In the genomic region with DNA sequence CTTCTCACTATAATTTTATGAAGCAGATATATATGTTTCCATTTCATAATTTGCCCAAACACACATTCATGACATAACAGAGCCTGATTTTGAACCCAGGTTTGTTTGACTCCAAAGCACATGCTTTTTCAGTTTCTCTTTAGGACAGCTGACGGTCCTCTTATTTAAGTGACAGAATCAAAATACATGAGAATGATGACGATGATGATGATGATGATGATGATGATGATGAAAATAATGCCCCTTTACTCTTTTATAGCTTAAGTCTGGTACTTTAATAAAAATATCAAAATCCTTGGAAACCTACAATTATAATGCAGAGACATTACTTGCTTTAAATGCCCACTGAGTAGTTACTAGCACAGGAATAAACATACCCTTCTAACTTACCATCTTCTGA, we compare ENCODE assay signal across 39 cellular contexts.
"Had no signal": no experiment of that assay in that cellular context is flagged by ENCODE, and none has a peak within 500 bp of the region (broad histone marks: within the 10 kb centered on the region; RNA-seq: fewer than 3 reads in every experiment).

No MANE protein-coding gene starts in this region.

- H3K4me1 ChIP-seq: ascending aorta had no signal

- H3K27me3 Mint-ChIP-seq: activated naive CD4-positive, alpha-beta T cell treated with anti-CD3 and anti-CD28 coated beads, Interleukin-2, amount 10 ng/mL, durations not matched to agents 7 days and 5 days; activated naive CD4-positive, alpha-beta T cell treated with anti-CD3 and anti-CD28 coated beads, Interleukin-2, amount 50 U/mL, for 24 hours; activated naive CD8-positive, alpha-beta T cell; activated naive CD8-positive, alpha-beta T cell treated with anti-CD3 and anti-CD28 coated beads for 36 hours; activated naive CD8-positive, alpha-beta T cell treated with anti-CD3 and anti-CD28 coated beads, Interleukin-2, amount 10 ng/mL, durations not matched to agents 7 days and 5 days; activated naive CD8-positive, alpha-beta T cell treated with anti-CD3 and anti-CD28 coated beads, Interleukin-2, amount 50 U/mL, for 24 hours; activated T-cell treated with anti-CD3 and anti-CD28 coated beads, Interleukin-2, amount 50 U/mL, for 24 hours; activated T-helper 17 cell treated with anti-CD3 and anti-CD28 coated beads, Interleukin-2, amount 50 U/mL, for 72 hours; brain; central memory CD8-positive, alpha-beta T cell had no signal

- DNase-seq: activated effector memory CD4-positive, alpha-beta T cell treated with anti-CD3 and anti-CD28 coated beads, Interleukin-2, amount 50 U/mL, for 16 hours; activated effector memory CD4-positive, alpha-beta T cell treated with Interleukin-2 at 50 U/mL for 16 hours; activated gamma-delta T cell; activated gamma-delta T cell treated with Interleukin-2 at 50 U/mL for 16 hours; activated naive CD4-positive, alpha-beta T cell; activated naive CD4-positive, alpha-beta T cell treated with anti-CD3 and anti-CD28 coated beads for 36 hours; activated naive CD4-positive, alpha-beta T cell treated with anti-CD3 and anti-CD28 coated beads, Interleukin-2, amount 10 ng/mL, durations not matched to agents 7 days and 5 days; activated naive CD4-positive, alpha-beta T cell treated with anti-CD3 and anti-CD28 coated beads, Interleukin-2, amount 50 U/mL, for 16 hours; activated naive CD4-positive, alpha-beta T cell treated with Interleukin-2 at 50 U/mL for 16 hours; activated naive CD8-positive, alpha-beta T cell treated with anti-CD3 and anti-CD28 coated beads for 36 hours; activated naive CD8-positive, alpha-beta T cell treated with anti-CD3 and anti-CD28 coated beads, Interleukin-2, amount 10 ng/mL, durations not matched to agents 7 days and 5 days; activated naive CD8-positive, alpha-beta T cell treated with anti-CD3 and anti-CD28 coated beads, Interleukin-2, amount 50 U/mL, for 24 hours; activated T-cell treated with anti-CD3 and anti-CD28 coated beads, Interleukin-2, amount 50 U/mL, for 1 hour; activated T-cell treated with anti-CD3 and anti-CD28 coated beads, Interleukin-2, amount 50 U/mL, for 24 hours; activated T-cell treated with anti-CD3 and anti-CD28 coated beads, Interleukin-2, amount 50 U/mL, for 4 hours; activated T-cell treated with anti-CD3 and anti-CD28 coated beads, Interleukin-2, amount 50 U/mL, for 48 hours; activated T-cell treated with anti-CD3 and anti-CD28 coated beads, Interleukin-2, amount 50 U/mL, for 72 hours; adrenal gland; amniotic stem cell; amygdala; anterior cingulate cortex; aorta; body of pancreas; brain microvascular endothelial cell; caudate nucleus; central memory CD4-positive, alpha-beta T cell; cerebellar nuclear complex had no signal

- H3K27me3 ChIP-seq: adrenal gland, ascending aorta, body of pancreas, brain microvascular endothelial cell, cardiac muscle cell had no signal

- FAIRE-seq: astrocyte, bronchial epithelial cell had no signal

- ATAC-seq: activated naive CD4-positive, alpha-beta T cell treated with anti-CD3 and anti-CD28 coated beads, Interleukin-2, amount 50 U/mL, for 72 hours; activated naive CD8-positive, alpha-beta T cell treated with anti-CD3 and anti-CD28 coated beads, Interleukin-2, amount 50 U/mL, for 24 hours; activated T-cell treated with anti-CD3 and anti-CD28 coated beads, Interleukin-2, amount 50 U/mL, for 4 hours; activated T-cell treated with anti-CD3 and anti-CD28 coated beads, Interleukin-2, amount 50 U/mL, for 72 hours; activated T-helper 17 cell treated with anti-CD3 and anti-CD28 coated beads, Interleukin-2, amount 50 U/mL, for 72 hours; body of pancreas had no signal

- H3K4me1 Mint-ChIP-seq: activated naive CD4-positive, alpha-beta T cell treated with anti-CD3 and anti-CD28 coated beads, Interleukin-2, amount 10 ng/mL, durations not matched to agents 7 days and 5 days; activated naive CD8-positive, alpha-beta T cell treated with anti-CD3 and anti-CD28 coated beads, Interleukin-2, amount 10 ng/mL, durations not matched to agents 7 days and 5 days; activated T-helper 17 cell treated with anti-CD3 and anti-CD28 coated beads, Interleukin-2, amount 50 U/mL, for 72 hours had no signal

- H3K27ac Mint-ChIP-seq: activated naive CD4-positive, alpha-beta T cell treated with anti-CD3 and anti-CD28 coated beads for 36 hours; activated naive CD4-positive, alpha-beta T cell treated with anti-CD3 and anti-CD28 coated beads, Interleukin-2, amount 10 ng/mL, durations not matched to agents 7 days and 5 days; activated naive CD4-positive, alpha-beta T cell treated with anti-CD3 and anti-CD28 coated beads, Interleukin-2, amount 50 U/mL, for 24 hours; activated naive CD4-positive, alpha-beta T cell treated with anti-CD3 and anti-CD28 coated beads, Interleukin-2, amount 50 U/mL, for 72 hours; activated naive CD8-positive, alpha-beta T cell; activated naive CD8-positive, alpha-beta T cell treated with anti-CD3 and anti-CD28 coated beads for 36 hours; activated naive CD8-positive, alpha-beta T cell treated with anti-CD3 and anti-CD28 coated beads, Interleukin-2, amount 10 ng/mL, durations not matched to agents 7 days and 5 days; activated naive CD8-positive, alpha-beta T cell treated with anti-CD3 and anti-CD28 coated beads, Interleukin-2, amount 50 U/mL, for 24 hours; activated T-cell treated with anti-CD3 and anti-CD28 coated beads, Interleukin-2, amount 50 U/mL, for 72 hours; activated T-helper 1 cell treated with anti-CD3 and anti-CD28 coated beads, Interleukin-12 subunit alpha, Interleukin-12 subunit beta, Interleukin-2, Interleukin-4 antibody, amounts not matched to agents 30 ng/mL and 10 ng/mL and 1 ng/mL, durations not matched to agents 14 hours and 24 hours and 36 hours; activated T-helper 17 cell treated with anti-CD3 and anti-CD28 coated beads, Interleukin-2, amount 50 U/mL, for 72 hours; activated T-helper 2 cell treated with anti-CD3 and anti-CD28 coated beads, Interferon-gamma antibody, Interleukin-2, Interleukin-4, amounts not matched to agents 10 μg/mL and 5 μg/mL and 100 μg/mL, durations not matched to agents 14 hours and 24 hours and 36 hours; brain had no signal

- H3K9me3 ChIP-seq: adrenal gland, ascending aorta, body of pancreas had no signal

- H3K4me3 Mint-ChIP-seq: activated naive CD4-positive, alpha-beta T cell treated with anti-CD3 and anti-CD28 coated beads for 36 hours; activated naive CD4-positive, alpha-beta T cell treated with anti-CD3 and anti-CD28 coated beads, Interleukin-2, amount 10 ng/mL, durations not matched to agents 7 days and 5 days; activated naive CD4-positive, alpha-beta T cell treated with anti-CD3 and anti-CD28 coated beads, Interleukin-2, amount 50 U/mL, for 24 hours; activated naive CD8-positive, alpha-beta T cell; activated naive CD8-positive, alpha-beta T cell treated with anti-CD3 and anti-CD28 coated beads for 36 hours; activated naive CD8-positive, alpha-beta T cell treated with anti-CD3 and anti-CD28 coated beads, Interleukin-2, amount 10 ng/mL, durations not matched to agents 7 days and 5 days; activated naive CD8-positive, alpha-beta T cell treated with anti-CD3 and anti-CD28 coated beads, Interleukin-2, amount 50 U/mL, for 24 hours; activated T-cell treated with anti-CD3 and anti-CD28 coated beads, Interleukin-2, amount 50 U/mL, for 24 hours; activated T-cell treated with anti-CD3 and anti-CD28 coated beads, Interleukin-2, amount 50 U/mL, for 4 hours; activated T-cell treated with anti-CD3 and anti-CD28 coated beads, Interleukin-2, amount 50 U/mL, for 72 hours; activated T-helper 1 cell treated with anti-CD3 and anti-CD28 coated beads, Interleukin-12 subunit alpha, Interleukin-12 subunit beta, Interleukin-2, Interleukin-4 antibody, amounts not matched to agents 30 ng/mL and 10 ng/mL and 1 ng/mL, durations not matched to agents 14 hours and 24 hours and 36 hours; activated T-helper 17 cell treated with anti-CD3 and anti-CD28 coated beads, Interleukin-2, amount 50 U/mL, for 72 hours; brain; central memory CD8-positive, alpha-beta T cell had no signal

- H3K4me3 ChIP-seq: adrenal gland, ascending aorta, body of pancreas, cardiac muscle cell had no signal

- H3K27ac ChIP-seq: adrenal gland, ascending aorta, body of pancreas, brain microvascular endothelial cell, cardiac muscle cell had no signal

- H3K9me3 Mint-ChIP-seq: activated naive CD4-positive, alpha-beta T cell treated with anti-CD3 and anti-CD28 coated beads for 36 hours; activated naive CD4-positive, alpha-beta T cell treated with anti-CD3 and anti-CD28 coated beads, Interleukin-2, amount 10 ng/mL, durations not matched to agents 7 days and 5 days; activated naive CD4-positive, alpha-beta T cell treated with anti-CD3 and anti-CD28 coated beads, Interleukin-2, amount 50 U/mL, for 24 hours; activated naive CD4-positive, alpha-beta T cell treated with anti-CD3 and anti-CD28 coated beads, Interleukin-2, amount 50 U/mL, for 72 hours; activated naive CD8-positive, alpha-beta T cell treated with anti-CD3 and anti-CD28 coated beads for 36 hours; activated naive CD8-positive, alpha-beta T cell treated with anti-CD3 and anti-CD28 coated beads, Interleukin-2, amount 10 ng/mL, durations not matched to agents 7 days and 5 days; activated naive CD8-positive, alpha-beta T cell treated with anti-CD3 and anti-CD28 coated beads, Interleukin-2, amount 50 U/mL, for 24 hours; activated T-cell treated with anti-CD3 and anti-CD28 coated beads, Interleukin-2, amount 50 U/mL, for 24 hours; activated T-cell treated with anti-CD3 and anti-CD28 coated beads, Interleukin-2, amount 50 U/mL, for 4 hours; activated T-cell treated with anti-CD3 and anti-CD28 coated beads, Interleukin-2, amount 50 U/mL, for 72 hours; activated T-helper 1 cell treated with anti-CD3 and anti-CD28 coated beads, Interleukin-12 subunit alpha, Interleukin-12 subunit beta, Interleukin-2, Interleukin-4 antibody, amounts not matched to agents 30 ng/mL and 10 ng/mL and 1 ng/mL, durations not matched to agents 14 hours and 24 hours and 36 hours; activated T-helper 17 cell treated with anti-CD3 and anti-CD28 coated beads, Interleukin-2, amount 50 U/mL, for 72 hours; activated T-helper 2 cell treated with anti-CD3 and anti-CD28 coated beads, Interferon-gamma antibody, Interleukin-2, Interleukin-4, amounts not matched to agents 10 μg/mL and 5 μg/mL and 100 μg/mL, durations not matched to agents 14 hours and 24 hours and 36 hours; brain; central memory CD8-positive, alpha-beta T cell had no signal
